Comparison of ENCODE assay signal across 13 cellular contexts in genomic region chr11:46216040-46216764, GRCh38.
DNase-seq lines count a peak whose midpoint lies in the region; ATAC-seq and TF ChIP-seq lines count a peak whose summit lies in the region.
"Had no signal": no experiment of that assay in that cellular context is flagged by ENCODE, and none has a peak within 500 bp of the region (broad histone marks: within the 10 kb centered on the region; RNA-seq: fewer than 3 reads in every experiment).

No MANE protein-coding gene starts in this region.

- no TSS peak for BruUV-seq in PC-9 (replicated peaks; lab: Mats Ljungman, UMichigan)

- ATAC-seq in heart left ventricle (peak in 1 of 4 donors; percentile 46), Right ventricle myocardium superior (ENCODE audit: poor library complexity) (no peak), right cardiac atrium (peak; percentile 54 to 72), upper lobe of left lung (ENCODE audit: low FRiP score in 2 of 2) (peak in 1 of 2 donors; percentile 54)
- ATAC-seq in activated naive CD8-positive, alpha-beta T cell treated with anti-CD3 and anti-CD28 coated beads, Interleukin-2, amount 50 U/mL, for 24 hours, result no peak
- ATAC-seq: activated naive CD4-positive, alpha-beta T cell treated with anti-CD3 and anti-CD28 coated beads, Interleukin-2, amount 50 U/mL, for 72 hours; stimulated activated naive CD8-positive, alpha-beta T cell treated with anti-CD3 and anti-CD28 coated beads, Interleukin-15, Interleukin-2, amounts not matched to agents 100 U/mL and 50 U/mL, for 24 hours had no signal

- no peak overlapping the region for H3K4me2 ChIP-seq in PC-9

- TF ChIP-seq CTCF in heart left ventricle (IDR thresholded peaks at IDR 0.05) (no peak), PC-9 (conservative IDR thresholded peaks at IDR 0.05) (no peak), upper lobe of left lung (IDR thresholded peaks at IDR 0.05) (no peak)

- TF ChIP-seq POLR2A in heart left ventricle (IDR thresholded peaks at IDR 0.05) (no peak), upper lobe of left lung (IDR thresholded peaks at IDR 0.05) (no peak)

- H3K9me3 ChIP-seq in heart left ventricle, result no peaks in the 10 kb centered on the region
- H3K9me3 ChIP-seq in PC-9 (ENCODE audit: insufficient read depth, low read depth), result no peaks in the 10 kb centered on the region
- H3K9me3 ChIP-seq in right cardiac atrium (ENCODE audit: control insufficient read depth, low read length), result no peaks in the 10 kb centered on the region
- no peaks in the 10 kb centered on the region for H3K9me3 ChIP-seq in upper lobe of left lung
- no peaks in the 10 kb centered on the region for H3K9me3 ChIP-seq in HAP-1

- peak overlapping the region in 9 of 12 donors; percentile 18 to 54 (median 32) for H3K4me3 ChIP-seq in heart left ventricle
- H3K4me3 ChIP-seq in PC-9, result no peak overlapping the region
- peak overlapping the region; percentile 60 for H3K4me3 ChIP-seq in right cardiac atrium (ENCODE audit: low read length)
- H3K4me3 ChIP-seq in upper lobe of left lung, result peak overlapping the region in 3 of 4 donors; percentile 30 to 45 (median 39)
- no peak overlapping the region for H3K4me3 ChIP-seq in HAP-1

- H3K9me3 Mint-ChIP-seq in activated naive CD8-positive, alpha-beta T cell treated with anti-CD3 and anti-CD28 coated beads, Interleukin-2, amount 50 U/mL, for 24 hours, result no peaks in the 10 kb centered on the region
- H3K9me3 Mint-ChIP-seq: activated naive CD4-positive, alpha-beta T cell treated with anti-CD3 and anti-CD28 coated beads, Interleukin-2, amount 50 U/mL, for 72 hours had no signal

- DNase-seq in heart left ventricle (no peak), Right ventricle myocardium superior (no peak), PC-9 (no peak), right cardiac atrium (no peak), upper lobe of left lung (peak in 1 of 2 donors; percentile 37), HAP-1 (ENCODE audit: low spot score in 2 of 2) (no peak), HPDE6-E6E7 (ENCODE audit: extremely low spot score) (no peak)
- DNase-seq in activated naive CD8-positive, alpha-beta T cell treated with anti-CD3 and anti-CD28 coated beads, Interleukin-2, amount 50 U/mL, for 24 hours, result no peak
- DNase-seq: activated CD4-positive, alpha-beta T cell treated with anti-CD3 and anti-CD28 coated beads, Interleukin-2, amount 50 U/mL, for 1 hour; AML-193; NCI-H1048; stimulated activated naive CD8-positive, alpha-beta T cell treated with anti-CD3 and anti-CD28 coated beads, Interleukin-15, Interleukin-2, amounts not matched to agents 100 U/mL and 50 U/mL, for 24 hours had no signal

- no peaks in the 10 kb centered on the region for H3K9me2 ChIP-seq in PC-9 (ENCODE audit: insufficient read depth)

- no peak overlapping the region for H3K27ac ChIP-seq in heart left ventricle
- no peak overlapping the region for H3K27ac ChIP-seq in PC-9
- no peak overlapping the region for H3K27ac ChIP-seq in right cardiac atrium (ENCODE audit: low read length)
- no peak overlapping the region for H3K27ac ChIP-seq in upper lobe of left lung

- no peak overlapping the region for H3K27ac Mint-ChIP-seq in activated naive CD8-positive, alpha-beta T cell treated with anti-CD3 and anti-CD28 coated beads, Interleukin-2, amount 50 U/mL, for 24 hours
- H3K27ac Mint-ChIP-seq: activated naive CD4-positive, alpha-beta T cell treated with anti-CD3 and anti-CD28 coated beads, Interleukin-2, amount 50 U/mL, for 72 hours had no signal

- H3K36me3 ChIP-seq in heart left ventricle (no peaks in the 10 kb centered on the region), PC-9 (ENCODE audit: low read depth) (no peaks in the 10 kb centered on the region), upper lobe of left lung (no peaks in the 10 kb centered on the region), HAP-1 (replicated peaks) (no peaks in the 10 kb centered on the region)

- H3K36me3 Mint-ChIP-seq in activated naive CD8-positive, alpha-beta T cell treated with anti-CD3 and anti-CD28 coated beads, Interleukin-2, amount 50 U/mL, for 24 hours (ENCODE audit: low read depth), result no peaks in the 10 kb centered on the region
- H3K36me3 Mint-ChIP-seq: activated naive CD4-positive, alpha-beta T cell treated with anti-CD3 and anti-CD28 coated beads, Interleukin-2, amount 50 U/mL, for 72 hours had no signal

- H3K4me3 Mint-ChIP-seq in activated naive CD8-positive, alpha-beta T cell treated with anti-CD3 and anti-CD28 coated beads, Interleukin-2, amount 50 U/mL, for 24 hours, result no peak overlapping the region

- intact Hi-C loops in heart left ventricle (cut with DNase I), result no loop called here
- intact Hi-C loops in Right ventricle myocardium superior (cut with DNase I), result no loop called here
- intact Hi-C loops in PC-9 (cut with micrococcal nuclease; ENCODE audit: unreplicated experiment), result no loop called here
- intact Hi-C loops in right cardiac atrium (cut with DNase I), result no loop called here

- no peaks in the 10 kb centered on the region for H4K20me1 ChIP-seq in PC-9 (ENCODE audit: insufficient read depth)

- no peaks in the 10 kb centered on the region for H3K4me1 Mint-ChIP-seq in activated naive CD8-positive, alpha-beta T cell treated with anti-CD3 and anti-CD28 coated beads, Interleukin-2, amount 50 U/mL, for 24 hours

- H2AFZ ChIP-seq in PC-9, result peak overlapping the region; percentile 29; the same call in 1 of the 2 replicates

- TF ChIP-seq EP300 in upper lobe of left lung (IDR thresholded peaks at IDR 0.05), result no peak

- H3K27me3 Mint-ChIP-seq in activated naive CD8-positive, alpha-beta T cell treated with anti-CD3 and anti-CD28 coated beads, Interleukin-2, amount 50 U/mL, for 24 hours, result peaks cover 8% of the 10 kb centered on the region

- WGBS in heart left ventricle, 4 donors, result 50 to 60% (median 55%) methylated on average over 10 of the region's 10 CpGs
- 43% methylated on average over 10 of the region's 10 CpGs for WGBS in right cardiac atrium
- WGBS in upper lobe of left lung, 2 donors, result 38 to 49% methylated on average over 10 of the region's 10 CpGs

- CTCF ChIA-PET in PC-9 (lab: Charles Lee), result no interaction called here

- H3K4me1 ChIP-seq in heart left ventricle (no peaks in the 10 kb centered on the region), PC-9 (replicated peaks; ENCODE audit: insufficient read depth) (no peaks in the 10 kb centered on the region; the same call in 1 of the 2 replicates), right cardiac atrium (ENCODE audit: control insufficient read depth, insufficient read depth, low read length) (no peaks in the 10 kb centered on the region), upper lobe of left lung (no peaks in the 10 kb centered on the region), HAP-1 (no peaks in the 10 kb centered on the region)

- H3F3A ChIP-seq in PC-9 (ENCODE audit: insufficient read depth, low read depth), result 0 out of 2 replicates have a peak, but pooled peaks cover 4% of the 10 kb centered on the region

- POLR2A ChIA-PET in PC-9 (lab: Charles Lee; ENCODE audit: unreplicated experiment), result no interaction called here

- in situ Hi-C loops in HAP-1 (cut with MboI; ENCODE audit: low sequenced_read_pairs), result no loop called here

- no peaks in the 10 kb centered on the region for H3K79me2 ChIP-seq in PC-9 (ENCODE audit: low read depth)

- H3K27me3 ChIP-seq in heart left ventricle (peaks cover 0 to 3% (median 0%) of the 10 kb centered on the region in 9 donors), PC-9 (ENCODE audit: insufficient read depth, low read depth) (no peaks in the 10 kb centered on the region), right cardiac atrium (ENCODE audit: control insufficient read depth, insufficient read depth) (no peaks in the 10 kb centered on the region), upper lobe of left lung (no peaks in the 10 kb centered on the region), HAP-1 (ENCODE audit: low read depth) (no peaks in the 10 kb centered on the region)

Comparison
In these comparisons a context has a peak if more than half of its experiments do, and no peak if none do; other contexts are left out.
1. ATAC-seq: peak in right cardiac atrium (2 of 2); none in Right ventricle myocardium superior (single experiment) and activated naive CD8-positive, alpha-beta T cell treated with anti-CD3 and anti-CD28 coated beads, Interleukin-2, amount 50 U/mL, for 24 hours (single experiment).
2. H3K4me3 ChIP-seq: peak in heart left ventricle (9 of 12), right cardiac atrium (single experiment) and upper lobe of left lung (3 of 4); none in PC-9 (single experiment) and HAP-1 (single experiment).